8 cellular contexts compared by ENCODE assay signal in genomic region chr11:208177-208916, GRCh38. TPM values are rescaled to one million over a fixed set of nuclear protein-coding genes. Genes with fewer than 3 reads are reported as not detected.
DNase-seq lines count a peak whose midpoint lies in the region; ATAC-seq, FAIRE-seq and TF ChIP-seq lines count a peak whose summit lies in the region.

No MANE protein-coding gene starts in this region.

- H3K27me3 ChIP-seq in keratinocyte (ENCODE audit: control insufficient read depth, extremely low read depth, insufficient read depth, low read length): no peaks in the 10 kb centered on the region

- peaks cover 43% of the 10 kb centered on the region for H3K4me1 Mint-ChIP-seq in central memory CD8-positive, alpha-beta T cell

- H3K9ac ChIP-seq in ES-I3 (ENCODE audit: low read depth, low read length) (peak overlapping the region; percentile 74), keratinocyte (ENCODE audit: control insufficient read depth, extremely low read depth, insufficient read depth, low read length) (peak overlapping the region; percentile 85)

- H3K4me3 ChIP-seq in keratinocyte (ENCODE audit: control insufficient read depth in 2 of 3, extremely low read depth in 1 of 3, insufficient read depth in 2 of 3, low read depth in 1 of 3, low read length in 3 of 3): peak overlapping the region; percentile 89 to 94 (median 90)

- ATAC-seq in HG02623 (IDR thresholded peaks at IDR 0.05; ENCODE audit: unreplicated experiment): peak; percentile 39
- ATAC-seq in central memory CD8-positive, alpha-beta T cell (replicated peaks; ENCODE audit: extremely low read depth, poor library complexity, severe bottlenecking): peak; percentile 61
- ATAC-seq in HG03521 (IDR thresholded peaks at IDR 0.05; ENCODE audit: unreplicated experiment): no peak

- DNase-seq in NCI-H2171 (lab: John Stamatoyannopoulos, UW) (peak; percentile 20), keratinocyte (ENCODE audit: low read depth, low spot score) (no peak)
- peak; percentile 84 for DNase-seq in activated CD4-positive, CD25-positive, alpha-beta regulatory T cell treated with anti-CD3 and anti-CD28 coated beads, Interleukin-2, amount 50 U/mL, for 72 hours
- DNase-seq in central memory CD8-positive, alpha-beta T cell (ENCODE audit: low spot score in 2 of 2): peak; percentile 67 to 77
- peak; percentile 56 to 76 (median 69) for DNase-seq in stimulated activated CD4-positive, alpha-beta T cell treated with anti-CD3 and anti-CD28 coated beads, Interleukin-12 subunit alpha, Interleukin-12 subunit beta, amount 100 ng/mL, for 48 hours (ENCODE audit: low read depth in 2 of 3, low spot score in 1 of 3)

- peaks cover 8% of the 10 kb centered on the region for H4K20me1 ChIP-seq in keratinocyte (ENCODE audit: control insufficient read depth, extremely low read depth, insufficient read depth, low read length)

- dilution Hi-C loops in keratinocyte (cut with MboI; ENCODE audit: extremely low pct_ligation_motif_present, low sequenced_read_pairs): no loop called here

- H3K9me3 ChIP-seq in ES-I3 (ENCODE audit: control insufficient read depth, insufficient read depth, low read length): no peaks in the 10 kb centered on the region
- no peaks in the 10 kb centered on the region for H3K9me3 ChIP-seq in keratinocyte (ENCODE audit: control insufficient read depth, low read depth, low read length)

- no peak for TF ChIP-seq CTCF in keratinocyte (optimal IDR thresholded peaks at IDR 0.05 in 1 of 3, IDR thresholded peaks at IDR 0.05 in 1 of 3, conservative IDR thresholded peaks at IDR 0.05 in 1 of 3; ENCODE audit: extremely low read depth in 1 of 3, insufficient read depth in 2 of 3, low read length in 3 of 3)

- no peaks in the 10 kb centered on the region for H3K27me3 Mint-ChIP-seq in central memory CD8-positive, alpha-beta T cell

- H3K36me3 ChIP-seq in ES-I3 (ENCODE audit: insufficient read depth, low read length): peaks cover 26% of the 10 kb centered on the region
- H3K36me3 ChIP-seq in keratinocyte (ENCODE audit: control insufficient read depth in 2 of 2, extremely low read depth in 1 of 2, insufficient read depth in 2 of 2, low read length in 2 of 2): peaks cover 48 to 66% of the 10 kb centered on the region in 2 experiments

- H3K36me3 Mint-ChIP-seq in central memory CD8-positive, alpha-beta T cell (ENCODE audit: insufficient read depth): peaks cover 53% of the 10 kb centered on the region

- H3K9me3 Mint-ChIP-seq in central memory CD8-positive, alpha-beta T cell: no peaks in the 10 kb centered on the region

- peak overlapping the region; percentile 91 for H3K4me3 Mint-ChIP-seq in central memory CD8-positive, alpha-beta T cell

- peak overlapping the region; percentile 97 for H3K27ac Mint-ChIP-seq in central memory CD8-positive, alpha-beta T cell (ENCODE audit: low read depth)

- peaks cover 2% of the 10 kb centered on the region for H3K9me1 ChIP-seq in keratinocyte (ENCODE audit: control insufficient read depth, extremely low read depth, insufficient read depth, low read length)

- peak overlapping the region; percentile 96 for H3K27ac ChIP-seq in keratinocyte (ENCODE audit: control insufficient read depth, insufficient read depth, low read length)

- FAIRE-seq in keratinocyte (lab: Jason Lieb, UNC): no peak

- H2AFZ ChIP-seq in keratinocyte (ENCODE audit: control insufficient read depth, low read length): peak overlapping the region; percentile 80

- H3K4me2 ChIP-seq in keratinocyte (ENCODE audit: control insufficient read depth, extremely low read depth, insufficient read depth, low read depth, low read length): peak overlapping the region; percentile 90

- H3K79me2 ChIP-seq in keratinocyte (ENCODE audit: control insufficient read depth, insufficient read depth, low read length): peaks cover 82% of the 10 kb centered on the region

- H3K4me1 ChIP-seq in ES-I3 (ENCODE audit: insufficient read depth, low read length) (peaks cover 13% of the 10 kb centered on the region; the same call in 1 of the 2 replicates), keratinocyte (ENCODE audit: control insufficient read depth, extremely low read depth, insufficient read depth, low read length) (peaks cover 24% of the 10 kb centered on the region)

RNA-seq across cellular contexts. Expression of gene RIC8A, which starts 0.8 kb away (rescaled TPM):
- 120 to 196 TPM (median 129 TPM) in 3 replicates for polyA plus RNA-seq in keratinocyte
- 16.1 TPM for polyA plus RNA-seq in keratinocyte (2011; ENCODE audit: low read depth)
- polyA plus RNA-seq in keratinocyte (2011; cell fraction: cytosol; rRNA removed): 130 and 138 TPM in 2 replicates
- polyA plus RNA-seq in keratinocyte (2011; cell fraction: nucleus; rRNA removed): 218 and 272 TPM in 2 replicates
- polyA plus RNA-seq in keratinocyte (2012; ENCODE audit: low replicate concordance): 72.8 and 112 TPM in 2 replicates
- 179 to 492 TPM (median 229 TPM) in 3 replicates for polyA minus RNA-seq in keratinocyte
- polyA minus RNA-seq in keratinocyte (2011; cell fraction: cytosol; rRNA and poly(A)+ RNA removed): 194 TPM
- polyA minus RNA-seq in keratinocyte (2011; cell fraction: nucleus; rRNA and poly(A)+ RNA removed): 132 and 151 TPM in 2 replicates

RNA-seq across cellular contexts. Expression of gene BET1L, which starts 1.1 kb away (rescaled TPM):
- polyA plus RNA-seq in keratinocyte: 27.0 to 44.8 TPM (median 36.6 TPM) in 3 replicates
- 21.8 TPM for polyA plus RNA-seq in keratinocyte (2011; ENCODE audit: low read depth)
- polyA plus RNA-seq in keratinocyte (2011; cell fraction: cytosol; rRNA removed): 36.2 and 40.9 TPM in 2 replicates
- polyA plus RNA-seq in keratinocyte (2011; cell fraction: nucleus; rRNA removed): 45.5 and 54.8 TPM in 2 replicates
- 21.0 and 26.0 TPM in 2 replicates for polyA plus RNA-seq in keratinocyte (2012; ENCODE audit: low replicate concordance)
- polyA minus RNA-seq in keratinocyte: 34.3 to 70.7 TPM (median 42.7 TPM) in 3 replicates
- polyA minus RNA-seq in keratinocyte (2011; cell fraction: cytosol; rRNA and poly(A)+ RNA removed): 23.6 TPM
- 12.5 and 22.6 TPM in 2 replicates for polyA minus RNA-seq in keratinocyte (2011; cell fraction: nucleus; rRNA and poly(A)+ RNA removed)

RNA-seq across cellular contexts. Expression of gene SCGB1C1, which starts 15.5 kb away (rescaled TPM):
- not detected in 3 replicates for polyA plus RNA-seq in keratinocyte
- not detected for polyA plus RNA-seq in keratinocyte (2011; ENCODE audit: low read depth)
- not detected in 2 replicates for polyA plus RNA-seq in keratinocyte (2011; cell fraction: cytosol; rRNA removed)
- not detected in 2 replicates for polyA plus RNA-seq in keratinocyte (2011; cell fraction: nucleus; rRNA removed)
- not detected in 2 replicates for polyA plus RNA-seq in keratinocyte (2012; ENCODE audit: low replicate concordance)
- polyA minus RNA-seq in keratinocyte: not detected in 3 replicates
- polyA minus RNA-seq in keratinocyte (2011; cell fraction: cytosol; rRNA and poly(A)+ RNA removed): not detected
- polyA minus RNA-seq in keratinocyte (2011; cell fraction: nucleus; rRNA and poly(A)+ RNA removed): not detected in 2 replicates

RNA-seq across cellular contexts. Expression of gene SIRT3, which starts 27.8 kb away (rescaled TPM):
- 11.2 to 13.7 TPM (median 12.6 TPM) in 3 replicates for polyA plus RNA-seq in keratinocyte
- polyA plus RNA-seq in keratinocyte (2011; ENCODE audit: low read depth): 6.5 TPM
- polyA plus RNA-seq in keratinocyte (2011; cell fraction: cytosol; rRNA removed): 6.5 and 10.6 TPM in 2 replicates
- polyA plus RNA-seq in keratinocyte (2011; cell fraction: nucleus; rRNA removed): 45.5 and 45.7 TPM in 2 replicates
- polyA plus RNA-seq in keratinocyte (2012; ENCODE audit: low replicate concordance): 10.8 and 13.8 TPM in 2 replicates
- polyA minus RNA-seq in keratinocyte: 9.1 to 15.1 TPM (median 13.0 TPM) in 3 replicates
- 7.1 TPM for polyA minus RNA-seq in keratinocyte (2011; cell fraction: cytosol; rRNA and poly(A)+ RNA removed)
- 7.7 and 10.3 TPM in 2 replicates for polyA minus RNA-seq in keratinocyte (2011; cell fraction: nucleus; rRNA and poly(A)+ RNA removed)

RNA-seq across cellular contexts. Expression of gene PSMD13, which starts 28.4 kb away (rescaled TPM):
- 165 to 221 TPM (median 184 TPM) in 3 replicates for polyA plus RNA-seq in keratinocyte
- polyA plus RNA-seq in keratinocyte (2011; ENCODE audit: low read depth): 121 TPM
- polyA plus RNA-seq in keratinocyte (2011; cell fraction: cytosol; rRNA removed): 141 and 146 TPM in 2 replicates
- 134 and 140 TPM in 2 replicates for polyA plus RNA-seq in keratinocyte (2011; cell fraction: nucleus; rRNA removed)
- polyA plus RNA-seq in keratinocyte (2012; ENCODE audit: low replicate concordance): 110 and 192 TPM in 2 replicates
- 84.0 to 98.0 TPM (median 92.6 TPM) in 3 replicates for polyA minus RNA-seq in keratinocyte
- polyA minus RNA-seq in keratinocyte (2011; cell fraction: cytosol; rRNA and poly(A)+ RNA removed): 78.8 TPM
- polyA minus RNA-seq in keratinocyte (2011; cell fraction: nucleus; rRNA and poly(A)+ RNA removed): 49.9 and 56.8 TPM in 2 replicates
